11 cellular contexts compared by ENCODE assay signal in the genomic region with DNA sequence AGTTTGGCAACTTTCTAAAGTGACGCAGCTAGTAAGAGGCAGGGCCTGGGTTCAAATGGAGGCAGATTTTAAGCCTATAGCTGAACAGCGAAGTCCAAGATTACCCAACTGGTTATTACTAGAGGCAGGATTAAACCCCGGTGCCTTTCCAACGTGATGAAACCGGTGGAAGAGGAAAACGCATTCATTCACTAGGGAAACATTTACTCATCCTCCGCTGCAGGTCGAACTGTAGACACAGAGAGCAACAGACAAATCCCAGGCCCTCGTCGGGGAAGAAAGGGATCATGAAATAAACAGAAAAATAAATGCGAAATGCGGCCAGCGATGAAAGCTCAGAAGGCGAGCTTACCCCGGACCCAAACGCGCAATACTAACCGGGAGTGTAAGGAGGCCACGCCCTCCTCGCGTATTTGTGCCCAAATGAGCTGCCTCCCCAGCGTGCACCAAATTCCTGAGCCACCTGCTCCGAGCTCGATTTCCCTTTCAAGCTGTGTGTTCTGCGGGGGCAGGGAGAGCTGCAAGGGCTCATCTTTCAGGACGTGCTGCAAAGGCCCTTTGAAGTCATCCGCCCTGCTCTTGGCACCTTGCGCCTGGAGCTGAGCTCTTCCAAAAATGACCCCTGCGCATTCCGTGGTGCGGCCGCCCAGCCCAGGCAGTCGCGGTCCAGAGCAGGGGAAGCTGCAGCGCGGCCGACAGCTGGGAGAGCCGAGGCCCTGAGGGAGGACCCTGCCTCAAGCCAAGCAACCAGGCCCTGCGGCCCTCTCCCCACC. TPM values are rescaled to one million over a fixed set of nuclear protein-coding genes. Genes with fewer than 3 reads are reported as not detected.
DNase-seq lines count a peak whose midpoint lies in the region; ATAC-seq and TF ChIP-seq lines count a peak whose summit lies in the region.
"Had no signal": no experiment of that assay in that cellular context is flagged by ENCODE, and none has a peak within 500 bp of the region (broad histone marks: within the 10 kb centered on the region; RNA-seq: fewer than 3 reads in every experiment).

No MANE protein-coding gene starts in this region.

- no peaks in the 10 kb centered on the region for H3K36me3 Mint-ChIP-seq in type B pancreatic cell
- H3K36me3 Mint-ChIP-seq: T-cell had no signal

- no peak for ATAC-seq in GM19328 (IDR thresholded peaks at IDR 0.05; ENCODE audit: unreplicated experiment)
- ATAC-seq: T-cell had no signal

- TF ChIP-seq CTCF in esophagus muscularis mucosa (IDR thresholded peaks at IDR 0.05) (no peak), type B pancreatic cell (conservative IDR thresholded peaks at IDR 0.05) (no peak)

- intact Hi-C loops in esophagus muscularis mucosa (cut with DNase I): no loop called here

- TF ChIP-seq EP300 in esophagus muscularis mucosa (IDR thresholded peaks at IDR 0.05): no peak

- no peak for TF ChIP-seq POLR2A in esophagus muscularis mucosa (IDR thresholded peaks at IDR 0.05; ENCODE audit: low read depth)

- H3K4me3 ChIP-seq in esophagus muscularis mucosa (peak overlapping the region; percentile 32 to 49 (median 36)), mononuclear cell (ENCODE audit: low read length) (peak overlapping the region; percentile 15)

- H3K4me3 Mint-ChIP-seq in type B pancreatic cell: peak overlapping the region; percentile 75
- H3K4me3 Mint-ChIP-seq: T-cell had no signal

- H3K9me3 Mint-ChIP-seq in type B pancreatic cell: no peaks in the 10 kb centered on the region
- H3K9me3 Mint-ChIP-seq: T-cell had no signal

- peak overlapping the region; percentile 30 for H3K27ac Mint-ChIP-seq in type B pancreatic cell
- H3K27ac Mint-ChIP-seq: T-cell had no signal

- no peaks in the 10 kb centered on the region for H3K36me3 ChIP-seq in esophagus muscularis mucosa

- H3K4me1 Mint-ChIP-seq in type B pancreatic cell (ENCODE audit: unreplicated experiment): peaks cover 39% of the 10 kb centered on the region

- peak; percentile 70 for DNase-seq in NK-92 treated with Interleukin-12 subunit alpha and Interleukin-12 subunit beta, amount 100 ng/mL, for 24 hours (lab: John Stamatoyannopoulos, UW)
- no peak for DNase-seq in NK-92 (lab: John Stamatoyannopoulos, UW; ENCODE audit: unreplicated experiment)
- DNase-seq in esophagus muscularis mucosa (ENCODE audit: extremely low spot score): no peak
- DNase-seq in type B pancreatic cell (ENCODE audit: extremely low spot score, unreplicated experiment): no peak
- no peak for DNase-seq in OCI-M2 (lab: John Stamatoyannopoulos, UW; ENCODE audit: unreplicated experiment)
- DNase-seq in T-helper 2 cell: no peak

- WGBS in esophagus muscularis mucosa: 17% methylated on average over 28 of the region's 39 CpGs

- H3K27me3 Mint-ChIP-seq in type B pancreatic cell: peaks cover 76% of the 10 kb centered on the region

- H3K4me1 ChIP-seq in esophagus muscularis mucosa (peaks cover 7 to 33% (median 26%) of the 10 kb centered on the region in 4 donors), mononuclear cell (ENCODE audit: insufficient read depth, low read length) (peaks cover 79% of the 10 kb centered on the region)

- H3K9me3 ChIP-seq in esophagus muscularis mucosa (no peaks in the 10 kb centered on the region), mononuclear cell (ENCODE audit: low read depth, low read length) (no peaks in the 10 kb centered on the region)

- H3K27me3 ChIP-seq in esophagus muscularis mucosa: peaks cover 0 to 15% (median 3%) of the 10 kb centered on the region in 4 donors
- H3K27me3 ChIP-seq in mononuclear cell (ENCODE audit: insufficient read depth, low read length): no peaks in the 10 kb centered on the region

- peak overlapping the region in 2 of 4 donors; percentile 20 to 21 for H3K27ac ChIP-seq in esophagus muscularis mucosa (replicated peaks in 1 of 4)
- H3K27ac ChIP-seq: C4-2B had no signal

RNA-seq across cellular contexts. Expression of gene PDYN, which starts 46.9 kb away (rescaled TPM):
- total RNA-seq in esophagus muscularis mucosa (not detected), mononuclear cell (0.10 TPM), type B pancreatic cell (ENCODE audit: low replicate concordance) (0.19 TPM in 1 of 2 replicates, not detected in the other)
- total RNA-seq: T-cell, ureter had no signal

RNA-seq across cellular contexts. Expression of gene SIRPA, which starts 51.7 kb away (rescaled TPM):
- total RNA-seq in esophagus muscularis mucosa (10 to 100 TPM; 19.5 to 39.8 (median 32.5) TPM), mononuclear cell (23.6 TPM), type B pancreatic cell (ENCODE audit: low replicate concordance) (11.4 and 12.3 TPM in 2 replicates)
